1 cellular context compared by ENCODE assay signal in the genomic region with DNA sequence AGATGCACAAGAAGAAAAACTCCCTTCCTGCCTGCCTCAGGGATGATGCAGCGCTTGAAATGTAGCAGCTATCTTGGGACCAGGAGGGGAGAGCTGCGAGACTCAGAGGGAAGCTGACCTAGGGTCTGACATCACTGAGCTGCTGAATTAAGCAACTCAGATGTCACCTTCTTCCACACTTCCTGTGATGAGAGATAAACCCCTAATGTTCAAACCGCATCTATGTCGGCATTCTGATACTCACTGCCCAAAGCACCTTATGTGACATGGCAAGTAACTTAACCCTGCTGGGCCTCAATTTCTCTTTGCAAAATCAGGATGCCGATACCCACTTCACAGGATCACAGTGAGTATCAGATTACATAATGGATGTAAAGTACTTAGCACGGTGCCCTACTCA.
TF ChIP-seq lines count a peak whose summit lies in the region.

No MANE protein-coding gene starts in this region.

TF ChIP-seq in HCT116, 20 proteins besides CTCF, POLR2A, EP300 and RAD21 (continued from another document):
- no peak for TF ChIP-seq ATF3 (IDR thresholded peaks at IDR 0.05)
TF ChIP-seq in HCT116: peak in this region for 0.
